In genomic region chr10:128438417-128439063, GRCh38 we compare ENCODE assay signal across 24 cellular contexts.
"Had no signal": no experiment of that assay in that cellular context is flagged by ENCODE, and none has a peak within 500 bp of the region (broad histone marks: within the 10 kb centered on the region; RNA-seq: fewer than 3 reads in every experiment).

No MANE protein-coding gene starts in this region.

- H3K27me3 ChIP-seq: colonic mucosa had no signal

- FAIRE-seq: astrocyte, TTC549 had no signal

- DNase-seq: activated CD4-positive, alpha-beta T cell treated with anti-CD3 and anti-CD28 coated beads for 1 hour; activated CD4-positive, alpha-beta T cell treated with anti-CD3 and anti-CD28 coated beads, Interleukin-2, amount 50 U/mL, for 4 hours; activated CD8-positive, alpha-beta memory T cell treated with anti-CD3 and anti-CD28 coated beads for 24 hours; activated CD8-positive, alpha-beta memory T cell treated with anti-CD3 and anti-CD28 coated beads, Interleukin-2, amount 50 U/mL, for 4 hours; activated T-cell treated with anti-CD3 and anti-CD28 coated beads, Interleukin-2, amount 50 U/mL, for 24 hours; colonic mucosa; dorsolateral prefrontal cortex; heart right ventricle; left colon; mesendoderm; naive B cell; retina; spleen; stimulated activated CD4-positive, alpha-beta T cell treated with anti-CD3 and anti-CD28 coated beads, Interleukin-4, amount 100 ng/mL, for 1 hour; stimulated activated naive CD4-positive, alpha-beta T cell treated with Interleukin-2 at 50 U/mL for 16 hours; T-helper 1 cell; WERI-Rb-1 had no signal

- H3K4me1 ChIP-seq: colonic mucosa, heart right ventricle, spleen had no signal

- H3K27ac Mint-ChIP-seq: activated naive CD4-positive, alpha-beta T cell treated with anti-CD3 and anti-CD28 coated beads, Interleukin-2, amount 50 U/mL, for 72 hours; activated T-cell treated with anti-CD3 and anti-CD28 coated beads, Interleukin-2, amount 50 U/mL, for 24 hours; activated T-helper 17 cell treated with anti-CD3 and anti-CD28 coated beads, Interleukin-2, amount 50 U/mL, for 72 hours; progenitor cell of endocrine pancreas had no signal

- H3K36me3 Mint-ChIP-seq: activated naive CD4-positive, alpha-beta T cell treated with anti-CD3 and anti-CD28 coated beads, Interleukin-2, amount 50 U/mL, for 72 hours; naive B cell had no signal

- H3K36me3 ChIP-seq: colonic mucosa, heart right ventricle, spleen, thoracic aorta, WERI-Rb-1 had no signal

- H3K9me3 ChIP-seq: colonic mucosa, spleen, thoracic aorta had no signal

- H3K9me3 Mint-ChIP-seq: activated T-cell treated with anti-CD3 and anti-CD28 coated beads, Interleukin-2, amount 50 U/mL, for 24 hours had no signal

- H3K4me3 ChIP-seq: colonic mucosa, dorsolateral prefrontal cortex, heart right ventricle, spleen, thoracic aorta had no signal

- H3K27ac ChIP-seq: colonic mucosa, dorsolateral prefrontal cortex, epithelial cell of prostate, heart right ventricle, spleen, thoracic aorta, WERI-Rb-1 had no signal

- H3K4me1 Mint-ChIP-seq: activated T-helper 17 cell treated with anti-CD3 and anti-CD28 coated beads, Interleukin-2, amount 50 U/mL, for 72 hours; naive B cell had no signal

- ATAC-seq: activated naive CD4-positive, alpha-beta T cell treated with anti-CD3 and anti-CD28 coated beads, Interleukin-2, amount 50 U/mL, for 72 hours; activated T-helper 17 cell treated with anti-CD3 and anti-CD28 coated beads, Interleukin-2, amount 50 U/mL, for 72 hours; left colon had no signal

- H3K4me3 Mint-ChIP-seq: activated T-cell treated with anti-CD3 and anti-CD28 coated beads, Interleukin-2, amount 50 U/mL, for 24 hours; activated T-helper 17 cell treated with anti-CD3 and anti-CD28 coated beads, Interleukin-2, amount 50 U/mL, for 72 hours; naive B cell had no signal
